20 cellular contexts compared by ENCODE assay signal in the genomic region with DNA sequence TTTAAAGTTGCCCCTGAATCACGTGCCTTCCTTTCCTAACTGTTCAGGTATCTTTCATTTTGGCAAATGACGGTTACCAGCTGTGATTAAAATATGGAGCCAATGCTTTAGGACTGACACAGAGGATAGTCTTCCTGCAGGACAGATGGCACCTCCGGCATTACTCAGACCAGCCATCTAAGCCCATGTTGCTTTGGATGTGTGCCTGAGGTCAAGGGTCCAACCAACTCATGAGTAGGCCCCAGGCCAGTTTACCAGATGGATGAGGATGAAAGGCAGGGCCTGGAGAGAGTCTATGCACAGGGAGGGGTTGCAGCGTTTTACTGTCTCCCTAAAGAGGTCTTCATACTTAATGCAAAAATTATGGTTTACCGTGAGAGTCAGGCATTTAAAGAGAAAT.
DNase-seq lines count a peak whose midpoint lies in the region; ATAC-seq and TF ChIP-seq lines count a peak whose summit lies in the region.
"Had no signal": no experiment of that assay in that cellular context is flagged by ENCODE, and none has a peak within 500 bp of the region (broad histone marks: within the 10 kb centered on the region; RNA-seq: fewer than 3 reads in every experiment).

No MANE protein-coding gene starts in this region.

- DNase-seq in ELR (ENCODE audit: low read depth): peak; percentile 54
- peak; percentile 71 for DNase-seq in M059J (ENCODE audit: low read depth)
- peak; percentile 34 for DNase-seq in esophagus muscularis mucosa (ENCODE audit: extremely low spot score)
- DNase-seq in osteocyte (ENCODE audit: extremely low spot score, unreplicated experiment): peak; percentile 34
- DNase-seq in stimulated activated naive B cell treated with anti-CD40 and anti-IgM and Interleukin-4, amounts not matched to agents 10 μg/mL and 1 μg/mL and 100 μg/mL, for 72 hours: no peak
- DNase-seq in cortex of kidney (lab: John Stamatoyannopoulos, UW): no peak
- DNase-seq in GM03348 (ENCODE audit: low spot score): no peak
- DNase-seq: Calu3; CD8-positive, alpha-beta memory T cell; DMS53; GM23248; Kasumi-1; NCI-H1092 treated with DMSO at 0.1 percent for 48 hours; NCI-H1436 treated with DMSO at 0.1 percent for 48 hours; NCI-H1930; NCI-H226; NCI-H510A treated with DMSO at 0.1 percent for 48 hours; NCI-H748 treated with DMSO at 0.1 percent for 48 hours had no signal

- peaks cover 25% of the 10 kb centered on the region for H3K27me3 Mint-ChIP-seq in osteocyte (ENCODE audit: unreplicated experiment)
- H3K27me3 Mint-ChIP-seq in stimulated activated naive B cell treated with anti-CD40 and anti-IgM and Interleukin-4, amounts not matched to agents 10 μg/mL and 1 μg/mL and 100 μg/mL, for 72 hours: peaks cover 0 to 5% of the 10 kb centered on the region in 2 donors

- no peaks in the 10 kb centered on the region for H3K4me1 ChIP-seq in esophagus muscularis mucosa

- no peaks in the 10 kb centered on the region for H3K4me1 Mint-ChIP-seq in osteocyte (ENCODE audit: unreplicated experiment)
- H3K4me1 Mint-ChIP-seq in stimulated activated naive B cell treated with anti-CD40 and anti-IgM and Interleukin-4, amounts not matched to agents 10 μg/mL and 1 μg/mL and 100 μg/mL, for 72 hours: peaks cover 3 to 6% of the 10 kb centered on the region in 2 donors

- no peak for TF ChIP-seq CTCF in esophagus muscularis mucosa (IDR thresholded peaks at IDR 0.05)
- TF ChIP-seq CTCF in osteocyte (IDR thresholded peaks at IDR 0.05): no peak

- H3K36me3 ChIP-seq in esophagus muscularis mucosa: no peaks in the 10 kb centered on the region

- TF ChIP-seq POLR2A in esophagus muscularis mucosa (IDR thresholded peaks at IDR 0.05; ENCODE audit: low read depth): no peak

- H3K4me3 ChIP-seq in esophagus muscularis mucosa: no peak overlapping the region
- H3K4me3 ChIP-seq: GM23248 had no signal

- H3K27ac ChIP-seq in esophagus muscularis mucosa (replicated peaks in 1 of 4): no peak overlapping the region
- H3K27ac ChIP-seq: C4-2B, GM23248 had no signal

- H3K9me3 Mint-ChIP-seq in osteocyte (ENCODE audit: unreplicated experiment): no peaks in the 10 kb centered on the region
- no peaks in the 10 kb centered on the region for H3K9me3 Mint-ChIP-seq in stimulated activated naive B cell treated with anti-CD40 and anti-IgM and Interleukin-4, amounts not matched to agents 10 μg/mL and 1 μg/mL and 100 μg/mL, for 72 hours
- H3K9me3 Mint-ChIP-seq: CD8-positive, alpha-beta memory T cell had no signal

- H3K9me3 ChIP-seq in esophagus muscularis mucosa: no peaks in the 10 kb centered on the region

- intact Hi-C loops in esophagus muscularis mucosa (cut with DNase I): no loop called here

- 92% methylated on average over 5 of the region's 5 CpGs for whole genome bisulfite sequencing in esophagus muscularis mucosa

- H3K27me3 ChIP-seq in esophagus muscularis mucosa: no peaks in the 10 kb centered on the region

- no peak overlapping the region for H3K27ac Mint-ChIP-seq in osteocyte (ENCODE audit: unreplicated experiment)
- no peak overlapping the region for H3K27ac Mint-ChIP-seq in stimulated activated naive B cell treated with anti-CD40 and anti-IgM and Interleukin-4, amounts not matched to agents 10 μg/mL and 1 μg/mL and 100 μg/mL, for 72 hours

- H3K4me3 Mint-ChIP-seq in osteocyte (ENCODE audit: unreplicated experiment): no peak overlapping the region
- H3K4me3 Mint-ChIP-seq in stimulated activated naive B cell treated with anti-CD40 and anti-IgM and Interleukin-4, amounts not matched to agents 10 μg/mL and 1 μg/mL and 100 μg/mL, for 72 hours: no peak overlapping the region
- H3K4me3 Mint-ChIP-seq: CD8-positive, alpha-beta memory T cell had no signal

- no peaks in the 10 kb centered on the region for H3K36me3 Mint-ChIP-seq in osteocyte (ENCODE audit: unreplicated experiment)
- no peaks in the 10 kb centered on the region for H3K36me3 Mint-ChIP-seq in stimulated activated naive B cell treated with anti-CD40 and anti-IgM and Interleukin-4, amounts not matched to agents 10 μg/mL and 1 μg/mL and 100 μg/mL, for 72 hours

- no peak for TF ChIP-seq EP300 in esophagus muscularis mucosa (IDR thresholded peaks at IDR 0.05)

- no peak for ATAC-seq in stimulated activated naive B cell treated with anti-CD40 and anti-IgM and Interleukin-4, amounts not matched to agents 10 μg/mL and 1 μg/mL and 100 μg/mL, for 72 hours (replicated peaks)
- ATAC-seq: SK-N-SH treated with all-trans-retinoic acid at 6 μM for 48 hours had no signal

Comparison
In these comparisons a context has a peak if more than half of its experiments do, and no peak if none do; other contexts are left out.
1. DNase-seq: peak in ELR (single experiment), M059J (single experiment), esophagus muscularis mucosa (single experiment) and osteocyte (single experiment); none in stimulated activated naive B cell treated with anti-CD40 and anti-IgM and Interleukin-4, amounts not matched to agents 10 μg/mL and 1 μg/mL and 100 μg/mL, for 72 hours (single experiment), cortex of kidney (single experiment) and GM03348 (single experiment).